ENCODE assay signal across 8 cellular contexts in genomic region chr10:75234017-75234682, GRCh38. TPM values are rescaled to one million over a fixed set of nuclear protein-coding genes. Genes with fewer than 3 reads are reported as not detected.
A peak's percentile ranks its signal among the peaks of the same experiment; 100 is the strongest.
DNase-seq lines count a peak whose midpoint lies in the region; ATAC-seq, FAIRE-seq and TF ChIP-seq lines count a peak whose summit lies in the region.

No MANE protein-coding gene starts in this region.

- POLR2A ChIA-PET in HEK293 (lab: Yijun Ruan, JAX) (interaction anchor here (0.6 to 3.8 kb wide), 9 partner anchors 9 to 1083 kb away, joined by 3 to 36 read pairs (median 8); partner anchors contain the start of genes ADK, AP3M1, SAMD8 and VDAC2), T-cell (lab: Charles Lee) (interaction anchor here (0.6 to 2.8 kb wide), 3 partner anchors 24 to 981 kb away, joined by 3 to 9 read pairs (median 7); partner anchors contain the start of gene VDAC2 (in 1 of the 2))

- peak; percentile 44 for TF ChIP-seq POLR2A in NB4 (IDR thresholded peaks at IDR 0.05; ENCODE audit: extremely low read depth, insufficient read length)

- peak overlapping the region; percentile 81 to 86 for H3K27ac Mint-ChIP-seq in T-cell
- H3K27ac Mint-ChIP-seq in progenitor cell of endocrine pancreas: peak overlapping the region; percentile 45

- H3K4me1 Mint-ChIP-seq in T-cell (peaks cover 20 to 35% (median 22%) of the 10 kb centered on the region in 3 donors), progenitor cell of endocrine pancreas (ENCODE audit: low read depth) (peaks cover 4% of the 10 kb centered on the region)

- H3K9me3 ChIP-seq in HEK293 (ENCODE audit: control insufficient read depth, insufficient read depth, low read depth, low read length) (no peaks in the 10 kb centered on the region), heart right ventricle (no peaks in the 10 kb centered on the region)

- H3K27ac ChIP-seq in HEK293 (ENCODE audit: extremely low read depth, low read depth, low read length) (peak overlapping the region; percentile 92), heart right ventricle (peak overlapping the region; percentile 6 to 93 (median 88))

- H3K36me3 ChIP-seq in HEK293 (ENCODE audit: control insufficient read depth in 2 of 2, insufficient read depth in 1 of 2, low read length in 2 of 2) (peaks cover 4 to 47% of the 10 kb centered on the region in 2 experiments), heart right ventricle (peaks cover 0 to 44% (median 14%) of the 10 kb centered on the region in 9 donors)

- peak; percentile 74 to 85 (median 76) for ATAC-seq in T-cell (replicated peaks in 1 of 4)
- ATAC-seq in heart right ventricle: peak; percentile 67 to 85 (median 80)

- H3K4me3 ChIP-seq in HEK293 (ENCODE audit: low read depth, low read length) (peak overlapping the region; percentile 62), NB4 (ENCODE audit: low read depth, low read length) (peak overlapping the region; percentile 68), heart right ventricle (peak overlapping the region; percentile 67 to 95 (median 86))

- H3K27me3 Mint-ChIP-seq in T-cell: no peaks in the 10 kb centered on the region
- H3K27me3 Mint-ChIP-seq in progenitor cell of endocrine pancreas: peaks cover 5% of the 10 kb centered on the region

- H3K27me3 ChIP-seq in heart right ventricle: no peaks in the 10 kb centered on the region

- intact Hi-C loops in heart right ventricle (cut with DNase I): loop anchor here in 8 of 10 donors (2.0 to 10.0 kb wide), 7 partner anchors 47 to 989 kb away; partner anchors contain the start of genes SAMD8 (in 6 of the 8) and KAT6B (in 2 of the 8)

- TF ChIP-seq CTCF in HEK293 (tag by site-specific recombination; IDR thresholded peaks at IDR 0.05) (no peak), NB4 (IDR thresholded peaks at IDR 0.05; ENCODE audit: low read depth, low read length) (no peak), heart right ventricle (IDR thresholded peaks at IDR 0.05) (no peak), progenitor cell of endocrine pancreas (IDR thresholded peaks at IDR 0.05; ENCODE audit: unreplicated experiment) (no peak)

- peaks cover 21% of the 10 kb centered on the region for H3K36me3 Mint-ChIP-seq in T-cell
- peaks cover 18% of the 10 kb centered on the region for H3K36me3 Mint-ChIP-seq in progenitor cell of endocrine pancreas (ENCODE audit: insufficient read depth)

- H3K9me3 Mint-ChIP-seq in T-cell: no peaks in the 10 kb centered on the region
- H3K9me3 Mint-ChIP-seq in progenitor cell of endocrine pancreas (ENCODE audit: low read depth): no peaks in the 10 kb centered on the region

- peak overlapping the region; percentile 72 to 83 (median 79) for H3K4me3 Mint-ChIP-seq in T-cell
- peak overlapping the region; percentile 68 for H3K4me3 Mint-ChIP-seq in progenitor cell of endocrine pancreas (ENCODE audit: low read depth)

- H3K4me1 ChIP-seq in HEK293 (ENCODE audit: control insufficient read depth, insufficient read depth, low read length): no peaks in the 10 kb centered on the region; the same call in 1 of the 2 replicates
- peaks cover 0 to 43% (median 28%) of the 10 kb centered on the region in 9 donors for H3K4me1 ChIP-seq in heart right ventricle

- CTCF ChIA-PET in HEK293 (lab: Yijun Ruan, JAX) (interaction anchor here (0.6 to 4.6 kb wide), 7 partner anchors 9 to 1232 kb away, joined by 3 to 47 read pairs (median 3); partner anchors contain the start of gene VDAC2), T-cell (lab: Charles Lee) (interaction anchor here (0.6 to 1.5 kb wide), 4 partner anchors 15 to 191 kb away, joined by 3 to 7 read pairs (median 4); no protein-coding TSS in a partner anchor)

- DNase-seq in NB4 (ENCODE audit: low read depth) (peak; percentile 97), T-cell (peak; percentile 89 to 99 (median 96)), amniotic epithelial cell (ENCODE audit: low read depth) (peak; percentile 83), heart right ventricle (peak; percentile 90 to 94), progenitor cell of endocrine pancreas (ENCODE audit: low spot score, unreplicated experiment) (peak; percentile 89), ureter (ENCODE audit: low spot score) (peak; percentile 98)

- 11 to 13% methylated on average over 48 of the region's 48 CpGs for WGBS in heart right ventricle, 2 donors

- FAIRE-seq in G401.6 (lab: Jason Lieb, UNC): peak; percentile 84

TF ChIP-seq in HEK293, 187 proteins besides CTCF, POLR2A, EP300 and RAD21 (continues in another document):
- TF ChIP-seq ZNF521 (tag by site-specific recombination; IDR thresholded peaks at IDR 0.05): no peak
- TF ChIP-seq ZNF704 (tag by site-specific recombination; IDR thresholded peaks at IDR 0.05): no peak
- peak; percentile 56; the same call in 1 of the 2 replicates for TF ChIP-seq KLF10 (tag by site-specific recombination; IDR thresholded peaks at IDR 0.05)
- no peak for TF ChIP-seq ZFP69B (tag by site-specific recombination; IDR thresholded peaks at IDR 0.05)
- TF ChIP-seq RBAK (tag by site-specific recombination; IDR thresholded peaks at IDR 0.05): no peak
- peak; percentile 86 for TF ChIP-seq KLF9 (tag by site-specific recombination; IDR thresholded peaks at IDR 0.05; ENCODE audit: low read depth)
- TF ChIP-seq ZNF701 (tag by site-specific recombination; IDR thresholded peaks at IDR 0.05): no peak
- TF ChIP-seq ZNF280C (tag by site-specific recombination; IDR thresholded peaks at IDR 0.05): no peak
- peak; percentile 76 for TF ChIP-seq HIC1 (tag by site-specific recombination; IDR thresholded peaks at IDR 0.05)
- peak; percentile 89 for TF ChIP-seq ZNF398 (tag by site-specific recombination; IDR thresholded peaks at IDR 0.05)
- TF ChIP-seq BCL11A (tag by site-specific recombination; IDR thresholded peaks at IDR 0.05; ENCODE audit: low read depth): peak; percentile 78; the same call in 1 of the 2 replicates
- TF ChIP-seq ZNF561 (tag by site-specific recombination; IDR thresholded peaks at IDR 0.05; ENCODE audit: borderline replicate concordance): peak; percentile 21; the same call in 1 of the 2 replicates

RNA-seq across cellular contexts. Expression of gene COMTD1, which starts 1.6 kb away (rescaled TPM):
- 10 to 100 TPM; 11.2 to 39.0 (median 33.8) TPM for total RNA-seq in T-cell
- total RNA-seq in heart right ventricle: 10 to 100 TPM; 16.4 to 51.5 (median 29.4) TPM
- 100 to 1,000 TPM; 103 to 254 TPM for polyA plus RNA-seq in heart right ventricle
- 18.4 and 19.9 TPM in 2 replicates for total RNA-seq in progenitor cell of endocrine pancreas
- total RNA-seq in ureter: 34.6 TPM

RNA-seq across cellular contexts. Expression of gene VDAC2, which starts 23.6 kb away (rescaled TPM):
- total RNA-seq in T-cell: 100 to 1,000 TPM in 2 of 5 donors, 10 to 100 TPM in 3; 82.8 to 111 (median 86.8) TPM
- 100 to 1,000 TPM; 445 to 606 (median 499) TPM for total RNA-seq in heart right ventricle
- 100 to 1,000 TPM; 193 to 457 TPM for polyA plus RNA-seq in heart right ventricle
- total RNA-seq in progenitor cell of endocrine pancreas: 142 and 154 TPM in 2 replicates
- 124 TPM for total RNA-seq in ureter

Comparison
In these comparisons a context has a peak if more than half of its experiments do, and no peak if none do; other contexts are left out.
1. Peak in every context shown above with its lines: DNase-seq, ATAC-seq, H3K4me3 ChIP-seq and H3K27ac ChIP-seq.